Comparison of ENCODE assay signal across 25 cellular contexts in genomic region chr6:33991610-33992009, GRCh38.
"Had no signal": no experiment of that assay in that cellular context is flagged by ENCODE, and none has a peak within 500 bp of the region (broad histone marks: within the 10 kb centered on the region; RNA-seq: fewer than 3 reads in every experiment).

No MANE protein-coding gene starts in this region.

- H3K36me3 Mint-ChIP-seq: naive thymus-derived CD8-positive, alpha-beta T cell; stimulated activated effector memory CD8-positive, alpha-beta T cell treated with anti-CD3 and anti-CD28 coated beads, Interleukin-12 subunit alpha, Interleukin-12 subunit beta, amount 100 ng/mL, for 72 hours; type B pancreatic cell had no signal

- FAIRE-seq: colon, keratinocyte had no signal

- DNase-seq: effector CD8-positive, alpha-beta T cell; foreskin fibroblast; gastrocnemius medialis; left lung; mesendoderm; midbrain; naive thymus-derived CD8-positive, alpha-beta T cell; nephron progenitor cell; nucleus accumbens; retina; sigmoid colon; stimulated activated CD4-positive, alpha-beta T cell treated with anti-CD3 and anti-CD28 coated beads, Interleukin-2, amount 100 ng/mL, for 24 hours; stimulated activated CD4-positive, alpha-beta T cell treated with anti-CD3 and anti-CD28 coated beads, Interleukin-4, amount 100 ng/mL, for 24 hours; stimulated activated naive CD8-positive, alpha-beta T cell treated with anti-CD3 and anti-CD28 coated beads, Interleukin-15, Interleukin-2, amounts not matched to agents 100 U/mL and 50 U/mL, for 24 hours; substantia nigra; testis had no signal

- H3K9me3 Mint-ChIP-seq: dendritic cell treated with granulocyte-macrophage colony-stimulating factor and Interleukin-4, amounts not matched to agents 40 ng/mL and 50 ng/mL, for 4 days; naive thymus-derived CD8-positive, alpha-beta T cell; stimulated activated effector memory CD8-positive, alpha-beta T cell treated with anti-CD3 and anti-CD28 coated beads, Interleukin-12 subunit alpha, Interleukin-12 subunit beta, amount 100 ng/mL, for 72 hours had no signal

- H3K4me3 Mint-ChIP-seq: dendritic cell treated with granulocyte-macrophage colony-stimulating factor and Interleukin-4, amounts not matched to agents 40 ng/mL and 50 ng/mL, for 4 days; endodermal cell; naive thymus-derived CD8-positive, alpha-beta T cell; nephron progenitor cell; stimulated activated effector memory CD8-positive, alpha-beta T cell treated with anti-CD3 and anti-CD28 coated beads, Interleukin-12 subunit alpha, Interleukin-12 subunit beta, amount 100 ng/mL, for 72 hours; type B pancreatic cell had no signal

- H3K4me1 Mint-ChIP-seq: stimulated activated effector memory CD8-positive, alpha-beta T cell treated with anti-CD3 and anti-CD28 coated beads, Interleukin-12 subunit alpha, Interleukin-12 subunit beta, amount 100 ng/mL, for 72 hours had no signal

- H3K27ac ChIP-seq: epithelial cell of prostate, gastrocnemius medialis, left lung, sigmoid colon, testis, tibial artery had no signal

- H3K36me3 ChIP-seq: gastrocnemius medialis, left lung, sigmoid colon, tibial artery had no signal

- H3K4me3 ChIP-seq: gastrocnemius medialis, left lung, sigmoid colon, testis, tibial artery had no signal

- H3K27ac Mint-ChIP-seq: dendritic cell treated with granulocyte-macrophage colony-stimulating factor and Interleukin-4, amounts not matched to agents 40 ng/mL and 50 ng/mL, for 4 days; endodermal cell; nephron progenitor cell; stimulated activated effector memory CD8-positive, alpha-beta T cell treated with anti-CD3 and anti-CD28 coated beads, Interleukin-12 subunit alpha, Interleukin-12 subunit beta, amount 100 ng/mL, for 72 hours had no signal

- ATAC-seq: esophagus mucosa; gastrocnemius medialis; left lung; naive thymus-derived CD8-positive, alpha-beta T cell; stimulated activated effector memory CD8-positive, alpha-beta T cell treated with anti-CD3 and anti-CD28 coated beads, Interleukin-12 subunit alpha, Interleukin-12 subunit beta, amount 100 ng/mL, for 72 hours; stimulated activated naive CD8-positive, alpha-beta T cell treated with anti-CD3 and anti-CD28 coated beads, Interleukin-15, Interleukin-2, amounts not matched to agents 100 U/mL and 50 U/mL, for 24 hours had no signal

- H3K27me3 ChIP-seq: sigmoid colon, testis had no signal

- H3K4me1 ChIP-seq: gastrocnemius medialis, left lung, sigmoid colon, testis had no signal

- H3K9me3 ChIP-seq: gastrocnemius medialis, left lung, sigmoid colon, testis, tibial artery had no signal
